ENCODE assay signal across 1 cellular context in genomic region chr1:188735567-188735966, GRCh38.
TF ChIP-seq lines count a peak whose summit lies in the region.

No MANE protein-coding gene starts in this region.

TF ChIP-seq in GM23338, 12 proteins besides CTCF, POLR2A, EP300 and RAD21 (continued from another document):
- TF ChIP-seq POLR2AphosphoS5 (IDR thresholded peaks at IDR 0.05; ENCODE audit: low read depth) (no peak), EZH2 (IDR thresholded peaks at IDR 0.05; ENCODE audit: low read depth, unreplicated experiment) (no peak), ZNF331 (CRISPR knock-in tag; IDR thresholded peaks at IDR 0.05; ENCODE audit: low read depth) (no peak), NANOG (IDR thresholded peaks at IDR 0.05; ENCODE audit: borderline replicate concordance) (no peak), STAT1 (IDR thresholded peaks at IDR 0.05; ENCODE audit: unreplicated experiment) (no peak), EZH2phosphoT487 (IDR thresholded peaks at IDR 0.05; ENCODE audit: unreplicated experiment) (no peak), JUNB (IDR thresholded peaks at IDR 0.05; ENCODE audit: unreplicated experiment) (no peak), CREB1 (CRISPR knock-in tag; IDR thresholded peaks at IDR 0.05; ENCODE audit: low read depth) (no peak)
- TF ChIP-seq, protein P1, sequence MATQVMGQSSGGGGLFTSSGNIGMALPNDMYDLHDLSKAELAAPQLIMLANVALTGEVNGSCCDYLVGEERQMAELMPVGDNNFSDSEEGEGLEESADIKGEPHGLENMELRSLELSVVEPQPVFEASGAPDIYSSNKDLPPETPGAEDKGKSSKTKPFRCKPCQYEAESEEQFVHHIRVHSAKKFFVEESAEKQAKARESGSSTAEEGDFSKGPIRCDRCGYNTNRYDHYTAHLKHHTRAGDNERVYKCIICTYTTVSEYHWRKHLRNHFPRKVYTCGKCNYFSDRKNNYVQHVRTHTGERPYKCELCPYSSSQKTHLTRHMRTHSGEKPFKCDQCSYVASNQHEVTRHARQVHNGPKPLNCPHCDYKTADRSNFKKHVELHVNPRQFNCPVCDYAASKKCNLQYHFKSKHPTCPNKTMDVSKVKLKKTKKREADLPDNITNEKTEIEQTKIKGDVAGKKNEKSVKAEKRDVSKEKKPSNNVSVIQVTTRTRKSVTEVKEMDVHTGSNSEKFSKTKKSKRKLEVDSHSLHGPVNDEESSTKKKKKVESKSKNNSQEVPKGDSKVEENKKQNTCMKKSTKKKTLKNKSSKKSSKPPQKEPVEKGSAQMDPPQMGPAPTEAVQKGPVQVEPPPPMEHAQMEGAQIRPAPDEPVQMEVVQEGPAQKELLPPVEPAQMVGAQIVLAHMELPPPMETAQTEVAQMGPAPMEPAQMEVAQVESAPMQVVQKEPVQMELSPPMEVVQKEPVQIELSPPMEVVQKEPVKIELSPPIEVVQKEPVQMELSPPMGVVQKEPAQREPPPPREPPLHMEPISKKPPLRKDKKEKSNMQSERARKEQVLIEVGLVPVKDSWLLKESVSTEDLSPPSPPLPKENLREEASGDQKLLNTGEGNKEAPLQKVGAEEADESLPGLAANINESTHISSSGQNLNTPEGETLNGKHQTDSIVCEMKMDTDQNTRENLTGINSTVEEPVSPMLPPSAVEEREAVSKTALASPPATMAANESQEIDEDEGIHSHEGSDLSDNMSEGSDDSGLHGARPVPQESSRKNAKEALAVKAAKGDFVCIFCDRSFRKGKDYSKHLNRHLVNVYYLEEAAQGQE (IDR thresholded peaks at IDR 0.05; ENCODE audit: unreplicated experiment) = no peak
